Comparison of ENCODE assay signal across 15 cellular contexts in the genomic region with DNA sequence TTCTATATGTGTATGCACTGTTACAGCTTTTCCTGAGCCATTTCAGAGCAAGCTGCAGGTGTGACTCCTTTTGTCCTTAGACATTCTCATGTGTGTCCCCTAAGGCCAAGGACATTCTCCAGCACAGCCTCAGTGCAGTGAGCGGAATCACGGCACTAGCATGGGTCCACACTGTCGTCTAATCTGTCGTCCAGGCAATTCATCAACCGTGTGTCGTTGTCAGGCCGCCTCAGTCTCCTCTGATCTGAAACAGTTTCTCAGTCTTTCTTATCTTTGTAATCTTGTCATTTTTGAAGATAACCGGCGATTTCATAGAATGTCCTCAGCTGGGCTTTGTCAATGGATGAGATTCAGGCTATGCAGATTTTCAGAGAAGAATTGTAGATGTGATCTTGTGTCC. TPM values are rescaled to one million over a fixed set of nuclear protein-coding genes. Genes with fewer than 3 reads are reported as not detected.
"Had no signal": no experiment of that assay in that cellular context is flagged by ENCODE, and none has a peak within 500 bp of the region (broad histone marks: within the 10 kb centered on the region; RNA-seq: fewer than 3 reads in every experiment).

No MANE protein-coding gene starts in this region.

RNA-seq across cellular contexts. Expression of a gene that starts 30.5 kb away (rescaled TPM):
- total RNA-seq: stomach, subcutaneous adipose tissue, suprapubic skin, temporal lobe, testis, thoracic aorta, tibial nerve, transverse colon, upper lobe of left lung, upper lobe of right lung, ureter, urinary bladder, uterus, vagina had no signal
- polyA plus RNA-seq: stomach, urinary bladder had no signal

RNA-seq across cellular contexts. Expression of a gene that starts 31.4 kb away (rescaled TPM):
- total RNA-seq: stomach, subcutaneous adipose tissue, temporal lobe, thoracic aorta, thyroid gland, transverse colon, upper lobe of left lung, upper lobe of right lung, ureter, urinary bladder, uterus, vagina had no signal
